ENCODE assay signal across 8 cellular contexts in genomic region chr5:149271717-149272558, GRCh38. TPM values are rescaled to one million over a fixed set of nuclear protein-coding genes. Genes with fewer than 3 reads are reported as not detected.
A peak's percentile ranks its signal among the peaks of the same experiment; 100 is the strongest.
DNase-seq lines count a peak whose midpoint lies in the region; ATAC-seq and TF ChIP-seq lines count a peak whose summit lies in the region.

Gene AFAP1L1 (plus strand): TSS chr5:149271859. CDS start chr5:149271969, 110 bp downstream.

- H3K4me1 ChIP-seq in Caco-2, result 0 out of 2 replicates have a peak, but pooled peaks cover 7% of the 10 kb centered on the region
- H3K4me1 ChIP-seq in HUES6 (ENCODE audit: control insufficient read depth, insufficient read depth, low read length), result peaks cover 12% of the 10 kb centered on the region
- H3K4me1 ChIP-seq in subcutaneous abdominal adipose tissue (ENCODE audit: control insufficient read depth in 5 of 5, insufficient read depth in 5 of 5, low read length in 5 of 5), result peaks cover 0 to 30% (median 27%) of the 10 kb centered on the region in 5 donors

- H3K9me3 Mint-ChIP-seq in Caco-2 (ENCODE audit: unreplicated experiment), result no peaks in the 10 kb centered on the region
- no peaks in the 10 kb centered on the region for H3K9me3 Mint-ChIP-seq in activated CD8-positive, alpha-beta memory T cell treated with anti-CD3 and anti-CD28 coated beads, Interleukin-2, amount 10 ng/mL, durations not matched to agents 7 days and 5 days (ENCODE audit: low read depth)

- peak; percentile 60 for ATAC-seq in activated CD8-positive, alpha-beta memory T cell treated with anti-CD3 and anti-CD28 coated beads, Interleukin-2, amount 10 ng/mL, durations not matched to agents 7 days and 5 days
- ATAC-seq in esophagus mucosa, result peak; percentile 71
- ATAC-seq in HG03095 (IDR thresholded peaks at IDR 0.05; ENCODE audit: unreplicated experiment), result no peak

- POLR2A ChIA-PET in Caco-2 (lab: Charles Lee), result no interaction called here

- TF ChIP-seq CTCF in Caco-2 (IDR thresholded peaks at IDR 0.05; ENCODE audit: insufficient read depth in 1 of 2, low read depth in 1 of 2, low read length in 1 of 2, severe bottlenecking in 1 of 2, unreplicated experiment in 1 of 2) (no peak), GM10266 (IDR thresholded peaks at IDR 0.05; ENCODE audit: control insufficient read depth, insufficient read depth, low read depth, missing control alignments) (no peak)

- peaks cover 8% of the 10 kb centered on the region for H3K36me3 Mint-ChIP-seq in Caco-2 (ENCODE audit: insufficient read depth, unreplicated experiment)
- no peaks in the 10 kb centered on the region for H3K36me3 Mint-ChIP-seq in activated CD8-positive, alpha-beta memory T cell treated with anti-CD3 and anti-CD28 coated beads, Interleukin-2, amount 10 ng/mL, durations not matched to agents 7 days and 5 days

- H3K9ac ChIP-seq in HUES6 (ENCODE audit: low read length) (peak within 1 kb of the TSS; percentile 49), subcutaneous abdominal adipose tissue (ENCODE audit: low read length in 5 of 5) (peak within 1 kb of the TSS in 4 of 5 donors; percentile 60 to 64 (median 62))

- H3K4me3 Mint-ChIP-seq in Caco-2 (ENCODE audit: unreplicated experiment), result peak within 1 kb of the TSS; percentile 74
- peak within 1 kb of the TSS; percentile 65 for H3K4me3 Mint-ChIP-seq in activated CD8-positive, alpha-beta memory T cell treated with anti-CD3 and anti-CD28 coated beads, Interleukin-2, amount 10 ng/mL, durations not matched to agents 7 days and 5 days

- DNase-seq in Caco-2, result peak; percentile 29 to 46
- DNase-seq in activated CD8-positive, alpha-beta memory T cell treated with anti-CD3 and anti-CD28 coated beads, Interleukin-2, amount 10 ng/mL, durations not matched to agents 7 days and 5 days, result no peak
- peak; percentile 92 for DNase-seq in mesenteric fat pad (ENCODE audit: low spot score)
- no peak for DNase-seq in GM10266 (ENCODE audit: extremely low spot score)

- CTCF ChIA-PET in Caco-2 (lab: Charles Lee), result interaction anchor here (0.5 kb wide), 1 partner anchor 58 kb away, joined by 3 read pairs; no protein-coding TSS in a partner anchor
- CTCF ChIA-PET in activated CD8-positive, alpha-beta memory T cell treated with anti-CD3 and anti-CD28 coated beads, Interleukin-2, amount 10 ng/mL, durations not matched to agents 7 days and 5 days (lab: Charles Lee), result interaction anchor here (1.0 to 1.1 kb wide), 2 partner anchors 128 to 541 kb away, joined by 3 read pairs; no protein-coding TSS in a partner anchor

- no peak within 1 kb of the TSS for H3K27ac Mint-ChIP-seq in Caco-2 (ENCODE audit: unreplicated experiment)
- no peak within 1 kb of the TSS for H3K27ac Mint-ChIP-seq in activated CD8-positive, alpha-beta memory T cell treated with anti-CD3 and anti-CD28 coated beads, Interleukin-2, amount 10 ng/mL, durations not matched to agents 7 days and 5 days

- H3K27me3 Mint-ChIP-seq in Caco-2 (ENCODE audit: insufficient read depth, unreplicated experiment), result peaks cover 17% of the 10 kb centered on the region
- H3K27me3 Mint-ChIP-seq in activated CD8-positive, alpha-beta memory T cell treated with anti-CD3 and anti-CD28 coated beads, Interleukin-2, amount 10 ng/mL, durations not matched to agents 7 days and 5 days, result peaks cover 70% of the 10 kb centered on the region

- intact Hi-C loops in Caco-2 (cut with micrococcal nuclease; ENCODE audit: unreplicated experiment), result no loop called here

- peaks cover 7% of the 10 kb centered on the region for H3K4me1 Mint-ChIP-seq in Caco-2 (ENCODE audit: low read depth, unreplicated experiment)
- peaks cover 6% of the 10 kb centered on the region for H3K4me1 Mint-ChIP-seq in activated CD8-positive, alpha-beta memory T cell treated with anti-CD3 and anti-CD28 coated beads, Interleukin-2, amount 10 ng/mL, durations not matched to agents 7 days and 5 days

- H3K4me3 ChIP-seq in Caco-2 (ENCODE audit: low read depth, low read length) (peak within 1 kb of the TSS; percentile 52), HUES6 (ENCODE audit: low read depth, low read length) (peak within 1 kb of the TSS; percentile 66), subcutaneous abdominal adipose tissue (ENCODE audit: low read depth in 1 of 5, low read length in 5 of 5) (peak within 1 kb of the TSS; percentile 77 to 86 (median 81))

- H3K9me3 ChIP-seq in Caco-2, result peaks cover 8% of the 10 kb centered on the region
- no peaks in the 10 kb centered on the region for H3K9me3 ChIP-seq in HUES6 (ENCODE audit: control insufficient read depth, insufficient read depth, low read depth, low read length)
- peaks cover 3 to 17% (median 12%) of the 10 kb centered on the region in 5 donors for H3K9me3 ChIP-seq in subcutaneous abdominal adipose tissue (ENCODE audit: control insufficient read depth in 5 of 5, low read length in 5 of 5)

- no peak within 1 kb of the TSS for H3K27ac ChIP-seq in HUES6 (ENCODE audit: low read depth, low read length)
- H3K27ac ChIP-seq in subcutaneous abdominal adipose tissue (ENCODE audit: low read depth, low read length), result peak within 1 kb of the TSS; percentile 74

- H3K36me3 ChIP-seq in Caco-2 (ENCODE audit: control insufficient read depth, insufficient read depth, low read length) (no peaks in the 10 kb centered on the region), HUES6 (ENCODE audit: control insufficient read depth, insufficient read depth, low read length) (no peaks in the 10 kb centered on the region), subcutaneous abdominal adipose tissue (ENCODE audit: control insufficient read depth in 5 of 5, insufficient read depth in 5 of 5, low read length in 5 of 5) (peaks cover 0 to 6% (median 0%) of the 10 kb centered on the region in 5 donors)

- BruUV-seq in Caco-2 (replicated peaks; lab: Mats Ljungman, UMichigan), result no TSS peak

- H3K27me3 ChIP-seq in Caco-2 (replicated peaks; ENCODE audit: control insufficient read depth, insufficient read depth, low read length) (no peaks in the 10 kb centered on the region; the same call in 1 of the 2 replicates), HUES6 (ENCODE audit: control insufficient read depth, insufficient read depth, low read length) (peaks cover 45% of the 10 kb centered on the region), subcutaneous abdominal adipose tissue (ENCODE audit: control insufficient read depth in 5 of 5, insufficient read depth in 4 of 5, low read length in 5 of 5) (no peaks in the 10 kb centered on the region)

RNA-seq across cellular contexts. Expression of gene AFAP1L1, which starts in this region (rescaled TPM):
- total RNA-seq in Caco-2 (2022) (0.30 and 0.45 TPM in 2 replicates), esophagus mucosa (3.0 TPM), mesenteric fat pad (49.3 TPM)
- total RNA-seq in activated CD8-positive, alpha-beta memory T cell treated with anti-CD3 and anti-CD28 coated beads, Interleukin-2, amount 10 ng/mL, durations not matched to agents 7 days and 5 days, result not detected

Comparison
In these comparisons a context has a peak if more than half of its experiments do, and no peak if none do; other contexts are left out.
1. RNA of gene AFAP1L1 (total RNA-seq): 49.3 TPM in mesenteric fat pad (single experiment); 3.0 TPM in esophagus mucosa (single experiment), 0.30 to 0.45 TPM in Caco-2 and not detected in activated CD8-positive, alpha-beta memory T cell treated with anti-CD3 and anti-CD28 coated beads, Interleukin-2, amount 10 ng/mL, durations not matched to agents 7 days and 5 days; every median in the first group is over 10 times any median in the second.
2. Peak in DNase-seq and H3K4me3 ChIP-seq in Caco-2; RNA of the gene not detected or under 1 TPM.
3. Peak in ATAC-seq in activated CD8-positive, alpha-beta memory T cell treated with anti-CD3 and anti-CD28 coated beads, Interleukin-2, amount 10 ng/mL, durations not matched to agents 7 days and 5 days; RNA of the gene not detected or under 1 TPM.
4. Peak in every context shown above with its lines, with median percentiles within 50 percentile points of each other: H3K4me3 ChIP-seq.